In the genomic region with DNA sequence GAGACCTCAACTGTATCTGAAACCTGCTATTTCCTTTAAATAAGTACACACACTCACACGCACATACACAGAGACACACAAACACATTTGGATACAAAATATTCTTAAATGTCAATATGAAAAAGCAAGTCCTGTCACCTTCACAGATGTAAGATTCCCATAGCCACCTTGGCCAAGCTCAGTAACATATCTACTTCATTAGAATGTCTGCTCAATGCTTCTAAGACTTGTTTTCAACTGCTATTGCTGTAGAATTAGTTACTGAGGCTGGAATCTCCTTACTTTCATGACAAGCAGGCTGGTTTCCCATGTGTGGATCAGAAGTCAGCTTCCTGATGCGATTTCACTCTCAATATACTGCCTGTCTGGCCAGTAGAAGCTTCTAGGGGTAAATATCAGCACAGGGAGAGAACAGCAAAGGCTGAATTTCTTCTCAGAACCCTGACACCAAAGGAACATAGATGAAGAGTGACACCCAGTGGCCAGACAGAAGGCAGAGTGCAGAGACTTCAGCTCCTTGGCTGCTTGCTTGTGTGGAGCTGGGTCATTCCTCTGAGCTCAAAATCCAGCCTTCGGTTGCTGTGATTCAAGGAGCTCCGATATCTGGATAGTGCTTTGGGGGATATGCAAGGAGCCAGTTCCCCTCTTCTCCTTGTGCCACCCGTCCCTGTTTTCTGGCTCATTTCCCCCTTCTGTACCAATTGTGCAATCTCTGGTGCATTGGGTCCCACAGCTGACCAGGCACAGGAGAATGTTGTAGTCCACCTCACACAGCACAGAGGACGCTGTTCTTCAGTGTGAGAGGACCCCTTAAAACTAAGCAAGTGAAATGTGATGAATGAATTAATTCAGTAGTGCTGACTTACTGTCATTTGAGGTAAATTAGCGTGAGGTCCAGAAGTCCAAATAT, we compare ENCODE assay signal across 2 cellular contexts.
A peak's percentile ranks its signal among the peaks of the same experiment; 100 is the strongest.
TF ChIP-seq lines count a peak whose summit lies in the region.

No MANE protein-coding gene starts in this region.

TF ChIP-seq in HCT116, 20 proteins besides CTCF, POLR2A, EP300 and RAD21:
- TF ChIP-seq, protein P1, sequence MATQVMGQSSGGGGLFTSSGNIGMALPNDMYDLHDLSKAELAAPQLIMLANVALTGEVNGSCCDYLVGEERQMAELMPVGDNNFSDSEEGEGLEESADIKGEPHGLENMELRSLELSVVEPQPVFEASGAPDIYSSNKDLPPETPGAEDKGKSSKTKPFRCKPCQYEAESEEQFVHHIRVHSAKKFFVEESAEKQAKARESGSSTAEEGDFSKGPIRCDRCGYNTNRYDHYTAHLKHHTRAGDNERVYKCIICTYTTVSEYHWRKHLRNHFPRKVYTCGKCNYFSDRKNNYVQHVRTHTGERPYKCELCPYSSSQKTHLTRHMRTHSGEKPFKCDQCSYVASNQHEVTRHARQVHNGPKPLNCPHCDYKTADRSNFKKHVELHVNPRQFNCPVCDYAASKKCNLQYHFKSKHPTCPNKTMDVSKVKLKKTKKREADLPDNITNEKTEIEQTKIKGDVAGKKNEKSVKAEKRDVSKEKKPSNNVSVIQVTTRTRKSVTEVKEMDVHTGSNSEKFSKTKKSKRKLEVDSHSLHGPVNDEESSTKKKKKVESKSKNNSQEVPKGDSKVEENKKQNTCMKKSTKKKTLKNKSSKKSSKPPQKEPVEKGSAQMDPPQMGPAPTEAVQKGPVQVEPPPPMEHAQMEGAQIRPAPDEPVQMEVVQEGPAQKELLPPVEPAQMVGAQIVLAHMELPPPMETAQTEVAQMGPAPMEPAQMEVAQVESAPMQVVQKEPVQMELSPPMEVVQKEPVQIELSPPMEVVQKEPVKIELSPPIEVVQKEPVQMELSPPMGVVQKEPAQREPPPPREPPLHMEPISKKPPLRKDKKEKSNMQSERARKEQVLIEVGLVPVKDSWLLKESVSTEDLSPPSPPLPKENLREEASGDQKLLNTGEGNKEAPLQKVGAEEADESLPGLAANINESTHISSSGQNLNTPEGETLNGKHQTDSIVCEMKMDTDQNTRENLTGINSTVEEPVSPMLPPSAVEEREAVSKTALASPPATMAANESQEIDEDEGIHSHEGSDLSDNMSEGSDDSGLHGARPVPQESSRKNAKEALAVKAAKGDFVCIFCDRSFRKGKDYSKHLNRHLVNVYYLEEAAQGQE (IDR thresholded peaks at IDR 0.05; ENCODE audit: low read depth) = no peak
- TF ChIP-seq FOSL1 (IDR thresholded peaks at IDR 0.05; ENCODE audit: low read depth) = no peak
- no peak for TF ChIP-seq SRF (IDR thresholded peaks at IDR 0.05; ENCODE audit: low read depth)
- TF ChIP-seq SIN3A (IDR thresholded peaks at IDR 0.05; ENCODE audit: low read depth) = no peak
- TF ChIP-seq POLR2AphosphoS5 (IDR thresholded peaks at IDR 0.05; ENCODE audit: low read depth, low read length) = no peak
- no peak for TF ChIP-seq JUND (IDR thresholded peaks at IDR 0.05)
- TF ChIP-seq CEBPB (IDR thresholded peaks at IDR 0.05; ENCODE audit: low read depth) = no peak
- TF ChIP-seq, protein P2, sequence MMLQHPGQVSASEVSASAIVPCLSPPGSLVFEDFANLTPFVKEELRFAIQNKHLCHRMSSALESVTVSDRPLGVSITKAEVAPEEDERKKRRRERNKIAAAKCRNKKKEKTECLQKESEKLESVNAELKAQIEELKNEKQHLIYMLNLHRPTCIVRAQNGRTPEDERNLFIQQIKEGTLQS (IDR thresholded peaks at IDR 0.05) = no peak
- no peak for TF ChIP-seq ELF1 (IDR thresholded peaks at IDR 0.05; ENCODE audit: borderline replicate concordance, low read depth)
- no peak for TF ChIP-seq YY1 (IDR thresholded peaks at IDR 0.05; ENCODE audit: extremely low read depth, insufficient replicate concordance, low read depth, low read length)
- TF ChIP-seq ZNF274 (IDR thresholded peaks at IDR 0.05; ENCODE audit: low read depth, low read length) = no peak
- no peak for TF ChIP-seq EGR1 (IDR thresholded peaks at IDR 0.05; ENCODE audit: low read depth)
- TF ChIP-seq EZH2phosphoT487 (IDR thresholded peaks at IDR 0.05; ENCODE audit: borderline replicate concordance) = no peak
- TF ChIP-seq TCF7L2 (IDR thresholded peaks at IDR 0.05; ENCODE audit: borderline replicate concordance, extremely low read depth, insufficient read depth, insufficient read length) = no peak
- TF ChIP-seq CBX3 (IDR thresholded peaks at IDR 0.05; ENCODE audit: low read depth) = no peak
- TF ChIP-seq, protein P3, sequence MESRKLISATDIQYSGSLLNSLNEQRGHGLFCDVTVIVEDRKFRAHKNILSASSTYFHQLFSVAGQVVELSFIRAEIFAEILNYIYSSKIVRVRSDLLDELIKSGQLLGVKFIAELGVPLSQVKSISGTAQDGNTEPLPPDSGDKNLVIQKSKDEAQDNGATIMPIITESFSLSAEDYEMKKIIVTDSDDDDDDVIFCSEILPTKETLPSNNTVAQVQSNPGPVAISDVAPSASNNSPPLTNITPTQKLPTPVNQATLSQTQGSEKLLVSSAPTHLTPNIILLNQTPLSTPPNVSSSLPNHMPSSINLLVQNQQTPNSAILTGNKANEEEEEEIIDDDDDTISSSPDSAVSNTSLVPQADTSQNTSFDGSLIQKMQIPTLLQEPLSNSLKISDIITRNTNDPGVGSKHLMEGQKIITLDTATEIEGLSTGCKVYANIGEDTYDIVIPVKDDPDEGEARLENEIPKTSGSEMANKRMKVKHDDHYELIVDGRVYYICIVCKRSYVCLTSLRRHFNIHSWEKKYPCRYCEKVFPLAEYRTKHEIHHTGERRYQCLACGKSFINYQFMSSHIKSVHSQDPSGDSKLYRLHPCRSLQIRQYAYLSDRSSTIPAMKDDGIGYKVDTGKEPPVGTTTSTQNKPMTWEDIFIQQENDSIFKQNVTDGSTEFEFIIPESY (IDR thresholded peaks at IDR 0.05; ENCODE audit: extremely low read depth, insufficient replicate concordance, low read length) = no peak
- TF ChIP-seq SP1 (IDR thresholded peaks at IDR 0.05; ENCODE audit: low read depth) = no peak
- TF ChIP-seq EZH2 (IDR thresholded peaks at IDR 0.05) = no peak
- no peak for TF ChIP-seq ZFX (IDR thresholded peaks at IDR 0.05)

TF ChIP-seq in HepG2, 621 proteins besides CTCF, POLR2A, EP300 and RAD21:
- TF ChIP-seq ZNF124 (CRISPR knock-in tag; IDR thresholded peaks at IDR 0.05) = no peak
- TF ChIP-seq ZNF776 (CRISPR knock-in tag; IDR thresholded peaks at IDR 0.05) = no peak
- TF ChIP-seq NFE2L1 (CRISPR knock-in tag; IDR thresholded peaks at IDR 0.05; ENCODE audit: borderline replicate concordance) = no peak
- TF ChIP-seq SATB2 (CRISPR knock-in tag; IDR thresholded peaks at IDR 0.05) = no peak
- no peak for TF ChIP-seq CENPT (CRISPR knock-in tag; IDR thresholded peaks at IDR 0.05; ENCODE audit: low read depth)
- no peak for TF ChIP-seq DMAP1 (CRISPR knock-in tag; IDR thresholded peaks at IDR 0.05)
- no peak for TF ChIP-seq RORA (CRISPR knock-in tag; IDR thresholded peaks at IDR 0.05)
- TF ChIP-seq CEBPB (IDR thresholded peaks at IDR 0.05; ENCODE audit: borderline replicate concordance, low read depth, low read length) = peak; percentile 57
- TF ChIP-seq RXRA (CRISPR knock-in tag; IDR thresholded peaks at IDR 0.05) = no peak
- no peak for TF ChIP-seq ZSCAN30 (CRISPR knock-in tag; IDR thresholded peaks at IDR 0.05)
- TF ChIP-seq TSC22D2 (CRISPR knock-in tag; IDR thresholded peaks at IDR 0.05; ENCODE audit: borderline replicate concordance) = no peak
- TF ChIP-seq XRCC5 (optimal IDR thresholded peaks at IDR 0.05; ENCODE audit: low read length) = peak; percentile 46
- peak; percentile 69 for TF ChIP-seq SMC3 (IDR thresholded peaks at IDR 0.05; ENCODE audit: low read length)
- TF ChIP-seq, protein P4, sequence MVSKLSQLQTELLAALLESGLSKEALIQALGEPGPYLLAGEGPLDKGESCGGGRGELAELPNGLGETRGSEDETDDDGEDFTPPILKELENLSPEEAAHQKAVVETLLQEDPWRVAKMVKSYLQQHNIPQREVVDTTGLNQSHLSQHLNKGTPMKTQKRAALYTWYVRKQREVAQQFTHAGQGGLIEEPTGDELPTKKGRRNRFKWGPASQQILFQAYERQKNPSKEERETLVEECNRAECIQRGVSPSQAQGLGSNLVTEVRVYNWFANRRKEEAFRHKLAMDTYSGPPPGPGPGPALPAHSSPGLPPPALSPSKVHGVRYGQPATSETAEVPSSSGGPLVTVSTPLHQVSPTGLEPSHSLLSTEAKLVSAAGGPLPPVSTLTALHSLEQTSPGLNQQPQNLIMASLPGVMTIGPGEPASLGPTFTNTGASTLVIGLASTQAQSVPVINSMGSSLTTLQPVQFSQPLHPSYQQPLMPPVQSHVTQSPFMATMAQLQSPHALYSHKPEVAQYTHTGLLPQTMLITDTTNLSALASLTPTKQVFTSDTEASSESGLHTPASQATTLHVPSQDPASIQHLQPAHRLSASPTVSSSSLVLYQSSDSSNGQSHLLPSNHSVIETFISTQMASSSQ (IDR thresholded peaks at IDR 0.05; ENCODE audit: low read depth) = no peak
- TF ChIP-seq, protein P4 (CRISPR knock-in tag; IDR thresholded peaks at IDR 0.05; ENCODE audit: borderline replicate concordance) = no peak
- TF ChIP-seq NFE2 (CRISPR knock-in tag; IDR thresholded peaks at IDR 0.05) = no peak
- peak; percentile 86 for TF ChIP-seq STAG1 (CRISPR knock-in tag; IDR thresholded peaks at IDR 0.05)
- TF ChIP-seq ARNT2 (CRISPR knock-in tag; IDR thresholded peaks at IDR 0.05; ENCODE audit: low read depth) = no peak
- no peak for TF ChIP-seq POLR2G (IDR thresholded peaks at IDR 0.05; ENCODE audit: low read depth, low read length)
- TF ChIP-seq ZNF782 (CRISPR knock-in tag; IDR thresholded peaks at IDR 0.05; ENCODE audit: borderline replicate concordance) = no peak
TF ChIP-seq in HepG2: peak in this region for 4.
